ENCODE assay signal across 8 cellular contexts in genomic region chr3:166630190-166630589, GRCh38.
"Had no signal": no experiment of that assay in that cellular context is flagged by ENCODE, and none has a peak within 500 bp of the region (broad histone marks: within the 10 kb centered on the region; RNA-seq: fewer than 3 reads in every experiment).

No MANE protein-coding gene starts in this region.

- H3K4me2 ChIP-seq: KMS-11 had no signal

- FAIRE-seq: HepG2, HTR-8/SVneo, K562 had no signal

- H3K27ac ChIP-seq: HL-60, KMS-11 had no signal

- DNase-seq: IMR-90, KBM-7, KG1 had no signal

- ATAC-seq: HepG2, K562 had no signal

- H3K4me3 ChIP-seq: K562 had no signal
